In genomic region chr5:134138416-134139376, GRCh38 we compare ENCODE assay signal across 1 cellular context.
TF ChIP-seq lines count a peak whose summit lies in the region.

No MANE protein-coding gene starts in this region.

TF ChIP-seq in GM12878, 131 proteins besides CTCF, POLR2A, EP300 and RAD21 (continued from another document):
- TF ChIP-seq ZBTB33 (IDR thresholded peaks at IDR 0.05), result no peak
- no peak for TF ChIP-seq MTA3 (IDR thresholded peaks at IDR 0.05; ENCODE audit: borderline replicate concordance, low read length)
- TF ChIP-seq EED (IDR thresholded peaks at IDR 0.05; ENCODE audit: low read depth), result peak; percentile 91
- peak; percentile 97 for TF ChIP-seq TBL1XR1 (IDR thresholded peaks at IDR 0.05; ENCODE audit: low read depth, low read length)
- TF ChIP-seq NKRF (conservative IDR thresholded peaks at IDR 0.05), result peak; percentile 27; the same call in 1 of the 2 replicates
- TF ChIP-seq ZNF384 (IDR thresholded peaks at IDR 0.05; ENCODE audit: borderline replicate concordance, low read depth, low read length), result no peak
- TF ChIP-seq KLF5 (IDR thresholded peaks at IDR 0.05; ENCODE audit: partially characterized antibody), result no peak
- TF ChIP-seq POLR2AphosphoS5 (IDR thresholded peaks at IDR 0.05; ENCODE audit: low read length), result peak; percentile 34; the same call in 1 of the 2 replicates
- peak; percentile 84 for TF ChIP-seq MTA2 (IDR thresholded peaks at IDR 0.05; ENCODE audit: low read depth)
- no peak for TF ChIP-seq ZNF24 (IDR thresholded peaks at IDR 0.05)
- peak; percentile 77 to 87 for TF ChIP-seq BHLHE40 (IDR thresholded peaks at IDR 0.05; ENCODE audit: borderline replicate concordance in 1 of 2, low read depth in 2 of 2, low read length in 1 of 2)
- TF ChIP-seq SKIL (IDR thresholded peaks at IDR 0.05; ENCODE audit: low read depth, poor library complexity, severe bottlenecking), result peak; percentile 94
- TF ChIP-seq PBX3 (IDR thresholded peaks at IDR 0.05; ENCODE audit: insufficient replicate concordance, low read depth, low read length), result peak; percentile 34
